In the genomic region with DNA sequence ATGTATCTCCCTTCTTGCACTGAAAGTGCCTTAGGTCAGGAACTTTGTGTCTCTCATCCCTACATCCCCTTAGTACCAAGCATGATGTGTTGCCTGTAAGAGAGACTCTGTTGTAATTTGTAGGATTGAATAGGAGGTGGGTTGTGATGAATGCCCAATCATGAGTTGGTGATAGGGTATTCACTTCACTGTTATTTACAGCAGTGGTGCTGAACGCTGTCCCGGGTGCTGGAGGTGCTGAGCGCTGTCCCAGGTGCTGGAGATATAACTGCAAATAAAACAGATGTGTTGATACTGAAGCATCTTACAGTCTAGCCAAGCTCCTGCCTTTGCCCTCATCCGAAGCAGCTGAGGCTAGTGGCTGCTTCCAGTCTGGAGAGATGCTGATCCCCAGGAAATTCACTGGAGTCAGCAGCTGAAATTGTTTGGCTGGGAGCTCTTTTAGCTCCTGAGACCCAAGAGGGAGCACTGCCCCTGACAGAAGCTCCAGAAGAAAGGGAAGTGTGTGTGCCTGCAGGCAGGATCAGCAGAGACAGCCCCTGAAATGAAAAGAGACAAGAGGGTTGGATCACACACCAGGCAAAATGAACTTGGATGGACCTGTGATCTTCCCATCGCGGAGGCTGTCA, we compare ENCODE assay signal across 10 cellular contexts.
DNase-seq lines count a peak whose midpoint lies in the region; TF ChIP-seq lines count a peak whose summit lies in the region.
"Had no signal": no experiment of that assay in that cellular context is flagged by ENCODE, and none has a peak within 500 bp of the region (broad histone marks: within the 10 kb centered on the region; RNA-seq: fewer than 3 reads in every experiment).

No MANE protein-coding gene starts in this region.

- H3K4me3 ChIP-seq in fibroblast of mammary gland (ENCODE audit: control insufficient read depth, low read depth, low read length) (no peak overlapping the region), stomach (no peak overlapping the region)

- H3K27me3 Mint-ChIP-seq in activated naive CD4-positive, alpha-beta T cell treated with anti-CD3 and anti-CD28 coated beads, Interleukin-2, amount 10 ng/mL, durations not matched to agents 7 days and 5 days = no peaks in the 10 kb centered on the region
- no peaks in the 10 kb centered on the region for H3K27me3 Mint-ChIP-seq in activated T-helper 2 cell treated with anti-CD3 and anti-CD28 coated beads, Interferon-gamma antibody, Interleukin-2, Interleukin-4, amounts not matched to agents 10 μg/mL and 5 μg/mL and 100 μg/mL, durations not matched to agents 14 hours and 24 hours and 36 hours (ENCODE audit: low read depth)
- H3K27me3 Mint-ChIP-seq: CD4-positive, CD25-positive, alpha-beta regulatory T cell had no signal

- H3K4me1 Mint-ChIP-seq in activated naive CD4-positive, alpha-beta T cell treated with anti-CD3 and anti-CD28 coated beads, Interleukin-2, amount 10 ng/mL, durations not matched to agents 7 days and 5 days = no peaks in the 10 kb centered on the region
- H3K4me1 Mint-ChIP-seq in activated T-helper 2 cell treated with anti-CD3 and anti-CD28 coated beads, Interferon-gamma antibody, Interleukin-2, Interleukin-4, amounts not matched to agents 10 μg/mL and 5 μg/mL and 100 μg/mL, durations not matched to agents 14 hours and 24 hours and 36 hours (ENCODE audit: low read depth) = peaks cover 2% of the 10 kb centered on the region
- H3K4me1 Mint-ChIP-seq: CD4-positive, CD25-positive, alpha-beta regulatory T cell had no signal

- H3K4me1 ChIP-seq in stomach = peaks cover 0 to 17% (median 0%) of the 10 kb centered on the region in 4 donors

- no peak overlapping the region for H3K27ac Mint-ChIP-seq in activated naive CD4-positive, alpha-beta T cell treated with anti-CD3 and anti-CD28 coated beads, Interleukin-2, amount 10 ng/mL, durations not matched to agents 7 days and 5 days
- H3K27ac Mint-ChIP-seq in activated T-helper 2 cell treated with anti-CD3 and anti-CD28 coated beads, Interferon-gamma antibody, Interleukin-2, Interleukin-4, amounts not matched to agents 10 μg/mL and 5 μg/mL and 100 μg/mL, durations not matched to agents 14 hours and 24 hours and 36 hours = no peak overlapping the region
- H3K27ac Mint-ChIP-seq: activated naive CD8-positive, alpha-beta T cell; CD4-positive, CD25-positive, alpha-beta regulatory T cell had no signal

- no peak overlapping the region for H3K27ac ChIP-seq in stomach

- H3K36me3 ChIP-seq in stomach = no peaks in the 10 kb centered on the region

- H3K36me3 Mint-ChIP-seq in activated naive CD4-positive, alpha-beta T cell treated with anti-CD3 and anti-CD28 coated beads, Interleukin-2, amount 10 ng/mL, durations not matched to agents 7 days and 5 days = no peaks in the 10 kb centered on the region
- H3K36me3 Mint-ChIP-seq in activated T-helper 2 cell treated with anti-CD3 and anti-CD28 coated beads, Interferon-gamma antibody, Interleukin-2, Interleukin-4, amounts not matched to agents 10 μg/mL and 5 μg/mL and 100 μg/mL, durations not matched to agents 14 hours and 24 hours and 36 hours (ENCODE audit: low read depth) = no peaks in the 10 kb centered on the region
- H3K36me3 Mint-ChIP-seq: activated naive CD8-positive, alpha-beta T cell; CD4-positive, CD25-positive, alpha-beta regulatory T cell had no signal

- WGBS in stomach, 5 donors = 36 to 39% (median 38%) methylated on average over 6 of the region's 6 CpGs

- CTCF ChIA-PET in activated naive CD4-positive, alpha-beta T cell treated with anti-CD3 and anti-CD28 coated beads, Interleukin-2, amount 10 ng/mL, durations not matched to agents 7 days and 5 days (lab: Charles Lee) = no interaction called here

- H3K27me3 ChIP-seq in stomach = no peaks in the 10 kb centered on the region

- no peak for TF ChIP-seq CTCF in fibroblast of mammary gland (conservative IDR thresholded peaks at IDR 0.05; ENCODE audit: control insufficient read depth, insufficient read depth, low read depth, low read length)
- no peak for TF ChIP-seq CTCF in stomach (IDR thresholded peaks at IDR 0.05)

- H3K9me3 Mint-ChIP-seq in activated naive CD4-positive, alpha-beta T cell treated with anti-CD3 and anti-CD28 coated beads, Interleukin-2, amount 10 ng/mL, durations not matched to agents 7 days and 5 days = no peaks in the 10 kb centered on the region
- H3K9me3 Mint-ChIP-seq in activated T-helper 2 cell treated with anti-CD3 and anti-CD28 coated beads, Interferon-gamma antibody, Interleukin-2, Interleukin-4, amounts not matched to agents 10 μg/mL and 5 μg/mL and 100 μg/mL, durations not matched to agents 14 hours and 24 hours and 36 hours = no peaks in the 10 kb centered on the region

- no peak for TF ChIP-seq POLR2A in stomach (IDR thresholded peaks at IDR 0.05)

- peak; percentile 61 for DNase-seq in activated naive CD4-positive, alpha-beta T cell treated with anti-CD3 and anti-CD28 coated beads, Interleukin-2, amount 10 ng/mL, durations not matched to agents 7 days and 5 days
- DNase-seq in activated naive CD4-positive, alpha-beta T cell (lab: John Stamatoyannopoulos, UW) = no peak
- DNase-seq in RKO (ENCODE audit: low spot score) (peak; percentile 69), fibroblast of mammary gland (ENCODE audit: low read depth) (peak; percentile 17), stomach (peak; percentile 26), NCI-H774 (lab: John Stamatoyannopoulos, UW) (no peak)
- DNase-seq in activated T-helper 2 cell treated with anti-CD3 and anti-CD28 coated beads, Interferon-gamma antibody, Interleukin-2, Interleukin-4, amounts not matched to agents 10 μg/mL and 5 μg/mL and 100 μg/mL, durations not matched to agents 14 hours and 24 hours and 36 hours (ENCODE audit: low spot score) = no peak
- no peak for DNase-seq in effector CD8-positive, alpha-beta T cell (lab: John Stamatoyannopoulos, UW)

- peaks cover 0 to 16% (median 9%) of the 10 kb centered on the region in 4 donors for H3K9me3 ChIP-seq in stomach

- intact Hi-C loops in stomach (cut with DNase I; ENCODE audit: low total_unique reads) = no loop called here
- intact Hi-C loops in activated T-helper 2 cell treated with anti-CD3 and anti-CD28 coated beads, Interferon-gamma antibody, Interleukin-2, Interleukin-4, amounts not matched to agents 10 μg/mL and 5 μg/mL and 100 μg/mL, durations not matched to agents 14 hours and 24 hours and 36 hours (cut with micrococcal nuclease) = no loop called here

- no peak overlapping the region for H3K4me3 Mint-ChIP-seq in activated naive CD4-positive, alpha-beta T cell treated with anti-CD3 and anti-CD28 coated beads, Interleukin-2, amount 10 ng/mL, durations not matched to agents 7 days and 5 days
- H3K4me3 Mint-ChIP-seq in activated T-helper 2 cell treated with anti-CD3 and anti-CD28 coated beads, Interferon-gamma antibody, Interleukin-2, Interleukin-4, amounts not matched to agents 10 μg/mL and 5 μg/mL and 100 μg/mL, durations not matched to agents 14 hours and 24 hours and 36 hours (ENCODE audit: low read depth) = no peak overlapping the region
- H3K4me3 Mint-ChIP-seq: activated naive CD8-positive, alpha-beta T cell; CD4-positive, CD25-positive, alpha-beta regulatory T cell had no signal

- no peak for TF ChIP-seq EP300 in stomach (IDR thresholded peaks at IDR 0.05)

Comparison
In these comparisons a context has a peak if more than half of its experiments do, and no peak if none do; other contexts are left out.
1. DNase-seq: peak in activated naive CD4-positive, alpha-beta T cell treated with anti-CD3 and anti-CD28 coated beads, Interleukin-2, amount 10 ng/mL, durations not matched to agents 7 days and 5 days (single experiment), RKO (single experiment), fibroblast of mammary gland (single experiment) and stomach (single experiment); none in activated naive CD4-positive, alpha-beta T cell (0 of 4), NCI-H774 (single experiment), activated T-helper 2 cell treated with anti-CD3 and anti-CD28 coated beads, Interferon-gamma antibody, Interleukin-2, Interleukin-4, amounts not matched to agents 10 μg/mL and 5 μg/mL and 100 μg/mL, durations not matched to agents 14 hours and 24 hours and 36 hours (single experiment) and effector CD8-positive, alpha-beta T cell (single experiment).